In the genomic region with DNA sequence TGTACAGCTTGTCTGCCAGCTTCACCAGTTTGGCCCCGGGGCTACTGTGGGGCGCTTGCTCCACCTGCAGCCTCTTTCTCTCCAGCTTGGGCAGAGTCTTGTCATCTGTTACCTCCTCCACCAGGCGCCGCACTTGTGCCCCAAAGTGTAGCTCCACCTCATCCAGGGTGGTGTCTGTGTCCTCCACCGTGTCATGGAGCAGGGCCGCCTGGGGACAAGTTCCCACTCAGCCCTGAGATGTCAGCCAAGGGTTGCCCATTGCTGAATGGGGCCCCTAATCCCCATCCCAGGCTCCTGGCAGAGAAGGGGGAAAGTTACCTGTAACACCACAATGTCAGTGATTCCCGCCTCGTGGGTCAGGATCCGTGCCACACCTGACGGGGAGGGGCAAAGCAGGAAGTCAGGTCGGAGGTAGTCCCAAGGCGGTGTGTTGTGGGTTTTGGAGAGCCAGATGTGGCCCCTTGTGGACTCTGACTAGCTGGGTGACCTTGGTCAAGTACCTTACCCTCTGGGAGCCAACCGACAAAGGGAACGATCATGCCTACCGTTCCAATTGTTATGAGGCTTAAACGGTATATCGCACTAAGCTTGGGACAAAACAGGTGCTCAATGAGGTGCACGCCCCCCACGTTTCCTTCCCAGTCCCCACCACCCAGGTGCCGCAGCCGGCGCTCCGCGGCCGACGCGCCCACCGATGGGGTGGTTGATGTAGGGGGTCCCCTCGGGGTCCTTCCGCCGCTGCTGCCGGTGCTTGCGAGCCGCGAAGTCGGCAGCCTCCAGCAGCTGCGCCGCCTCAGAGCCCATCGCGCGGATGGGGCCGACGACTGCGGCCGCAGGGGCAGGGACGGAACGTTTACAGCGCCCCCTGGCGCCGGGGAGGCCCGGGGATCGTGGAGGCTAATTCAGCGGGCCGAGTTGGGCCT, we compare ENCODE assay signal across 1 cellular context.
TF ChIP-seq lines count a peak whose summit lies in the region.

TSS of gene HDDC3 (minus strand) at position 813 of the 923 bp plus-strand sequence. CDS start at position 804, 9 bp downstream.

TF ChIP-seq in HepG2, 621 proteins besides CTCF, POLR2A, EP300 and RAD21 (continued from another document and continues in another):
- TF ChIP-seq, protein P1, sequence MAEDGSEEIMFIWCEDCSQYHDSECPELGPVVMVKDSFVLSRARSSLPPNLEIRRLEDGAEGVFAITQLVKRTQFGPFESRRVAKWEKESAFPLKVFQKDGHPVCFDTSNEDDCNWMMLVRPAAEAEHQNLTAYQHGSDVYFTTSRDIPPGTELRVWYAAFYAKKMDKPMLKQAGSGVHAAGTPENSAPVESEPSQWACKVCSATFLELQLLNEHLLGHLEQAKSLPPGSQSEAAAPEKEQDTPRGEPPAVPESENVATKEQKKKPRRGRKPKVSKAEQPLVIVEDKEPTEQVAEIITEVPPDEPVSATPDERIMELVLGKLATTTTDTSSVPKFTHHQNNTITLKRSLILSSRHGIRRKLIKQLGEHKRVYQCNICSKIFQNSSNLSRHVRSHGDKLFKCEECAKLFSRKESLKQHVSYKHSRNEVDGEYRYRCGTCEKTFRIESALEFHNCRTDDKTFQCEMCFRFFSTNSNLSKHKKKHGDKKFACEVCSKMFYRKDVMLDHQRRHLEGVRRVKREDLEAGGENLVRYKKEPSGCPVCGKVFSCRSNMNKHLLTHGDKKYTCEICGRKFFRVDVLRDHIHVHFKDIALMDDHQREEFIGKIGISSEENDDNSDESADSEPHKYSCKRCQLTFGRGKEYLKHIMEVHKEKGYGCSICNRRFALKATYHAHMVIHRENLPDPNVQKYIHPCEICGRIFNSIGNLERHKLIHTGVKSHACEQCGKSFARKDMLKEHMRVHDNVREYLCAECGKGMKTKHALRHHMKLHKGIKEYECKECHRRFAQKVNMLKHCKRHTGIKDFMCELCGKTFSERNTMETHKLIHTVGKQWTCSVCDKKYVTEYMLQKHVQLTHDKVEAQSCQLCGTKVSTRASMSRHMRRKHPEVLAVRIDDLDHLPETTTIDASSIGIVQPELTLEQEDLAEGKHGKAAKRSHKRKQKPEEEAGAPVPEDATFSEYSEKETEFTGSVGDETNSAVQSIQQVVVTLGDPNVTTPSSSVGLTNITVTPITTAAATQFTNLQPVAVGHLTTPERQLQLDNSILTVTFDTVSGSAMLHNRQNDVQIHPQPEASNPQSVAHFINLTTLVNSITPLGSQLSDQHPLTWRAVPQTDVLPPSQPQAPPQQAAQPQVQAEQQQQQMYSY (CRISPR knock-in tag; IDR thresholded peaks at IDR 0.05) = no peak
- TF ChIP-seq TEAD2 (CRISPR knock-in tag; IDR thresholded peaks at IDR 0.05) = no peak
- TF ChIP-seq, protein P2, sequence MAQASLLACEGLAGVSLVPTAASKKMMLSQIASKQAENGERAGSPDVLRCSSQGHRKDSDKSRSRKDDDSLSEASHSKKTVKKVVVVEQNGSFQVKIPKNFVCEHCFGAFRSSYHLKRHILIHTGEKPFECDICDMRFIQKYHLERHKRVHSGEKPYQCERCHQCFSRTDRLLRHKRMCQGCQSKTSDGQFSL (CRISPR knock-in tag; IDR thresholded peaks at IDR 0.05) = 0 out of 2 replicates have a peak, but pooled peaks have one; percentile 10
- peak; percentile 84; the same call in 1 of the 2 replicates for TF ChIP-seq ZNF800 (CRISPR knock-in tag; IDR thresholded peaks at IDR 0.05)
- TF ChIP-seq, protein P3, sequence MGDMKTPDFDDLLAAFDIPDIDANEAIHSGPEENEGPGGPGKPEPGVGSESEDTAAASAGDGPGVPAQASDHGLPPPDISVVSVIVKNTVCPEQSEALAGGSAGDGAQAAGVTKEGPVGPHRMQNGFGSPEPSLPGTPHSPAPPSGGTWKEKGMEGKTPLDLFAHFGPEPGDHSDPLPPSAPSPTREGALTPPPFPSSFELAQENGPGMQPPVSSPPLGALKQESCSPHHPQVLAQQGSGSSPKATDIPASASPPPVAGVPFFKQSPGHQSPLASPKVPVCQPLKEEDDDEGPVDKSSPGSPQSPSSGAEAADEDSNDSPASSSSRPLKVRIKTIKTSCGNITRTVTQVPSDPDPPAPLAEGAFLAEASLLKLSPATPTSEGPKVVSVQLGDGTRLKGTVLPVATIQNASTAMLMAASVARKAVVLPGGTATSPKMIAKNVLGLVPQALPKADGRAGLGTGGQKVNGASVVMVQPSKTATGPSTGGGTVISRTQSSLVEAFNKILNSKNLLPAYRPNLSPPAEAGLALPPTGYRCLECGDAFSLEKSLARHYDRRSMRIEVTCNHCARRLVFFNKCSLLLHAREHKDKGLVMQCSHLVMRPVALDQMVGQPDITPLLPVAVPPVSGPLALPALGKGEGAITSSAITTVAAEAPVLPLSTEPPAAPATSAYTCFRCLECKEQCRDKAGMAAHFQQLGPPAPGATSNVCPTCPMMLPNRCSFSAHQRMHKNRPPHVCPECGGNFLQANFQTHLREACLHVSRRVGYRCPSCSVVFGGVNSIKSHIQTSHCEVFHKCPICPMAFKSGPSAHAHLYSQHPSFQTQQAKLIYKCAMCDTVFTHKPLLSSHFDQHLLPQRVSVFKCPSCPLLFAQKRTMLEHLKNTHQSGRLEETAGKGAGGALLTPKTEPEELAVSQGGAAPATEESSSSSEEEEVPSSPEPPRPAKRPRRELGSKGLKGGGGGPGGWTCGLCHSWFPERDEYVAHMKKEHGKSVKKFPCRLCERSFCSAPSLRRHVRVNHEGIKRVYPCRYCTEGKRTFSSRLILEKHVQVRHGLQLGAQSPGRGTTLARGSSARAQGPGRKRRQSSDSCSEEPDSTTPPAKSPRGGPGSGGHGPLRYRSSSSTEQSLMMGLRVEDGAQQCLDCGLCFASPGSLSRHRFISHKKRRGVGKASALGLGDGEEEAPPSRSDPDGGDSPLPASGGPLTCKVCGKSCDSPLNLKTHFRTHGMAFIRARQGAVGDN (CRISPR knock-in tag; IDR thresholded peaks at IDR 0.05) = peak; percentile 92
- TF ChIP-seq CBX1 (IDR thresholded peaks at IDR 0.05; ENCODE audit: low read depth) = no peak
- peak; percentile 46; the same call in 1 of the 2 replicates for TF ChIP-seq CREB1 (IDR thresholded peaks at IDR 0.05)
- no peak for TF ChIP-seq CREB1 (CRISPR knock-in tag; IDR thresholded peaks at IDR 0.05)
- no peak for TF ChIP-seq SCMH1 (CRISPR knock-in tag; IDR thresholded peaks at IDR 0.05; ENCODE audit: borderline replicate concordance)
- TF ChIP-seq YY1 (IDR thresholded peaks at IDR 0.05; ENCODE audit: insufficient read depth, insufficient replicate concordance, low read depth, low read length) = peak; percentile 77
- TF ChIP-seq, protein P4, sequence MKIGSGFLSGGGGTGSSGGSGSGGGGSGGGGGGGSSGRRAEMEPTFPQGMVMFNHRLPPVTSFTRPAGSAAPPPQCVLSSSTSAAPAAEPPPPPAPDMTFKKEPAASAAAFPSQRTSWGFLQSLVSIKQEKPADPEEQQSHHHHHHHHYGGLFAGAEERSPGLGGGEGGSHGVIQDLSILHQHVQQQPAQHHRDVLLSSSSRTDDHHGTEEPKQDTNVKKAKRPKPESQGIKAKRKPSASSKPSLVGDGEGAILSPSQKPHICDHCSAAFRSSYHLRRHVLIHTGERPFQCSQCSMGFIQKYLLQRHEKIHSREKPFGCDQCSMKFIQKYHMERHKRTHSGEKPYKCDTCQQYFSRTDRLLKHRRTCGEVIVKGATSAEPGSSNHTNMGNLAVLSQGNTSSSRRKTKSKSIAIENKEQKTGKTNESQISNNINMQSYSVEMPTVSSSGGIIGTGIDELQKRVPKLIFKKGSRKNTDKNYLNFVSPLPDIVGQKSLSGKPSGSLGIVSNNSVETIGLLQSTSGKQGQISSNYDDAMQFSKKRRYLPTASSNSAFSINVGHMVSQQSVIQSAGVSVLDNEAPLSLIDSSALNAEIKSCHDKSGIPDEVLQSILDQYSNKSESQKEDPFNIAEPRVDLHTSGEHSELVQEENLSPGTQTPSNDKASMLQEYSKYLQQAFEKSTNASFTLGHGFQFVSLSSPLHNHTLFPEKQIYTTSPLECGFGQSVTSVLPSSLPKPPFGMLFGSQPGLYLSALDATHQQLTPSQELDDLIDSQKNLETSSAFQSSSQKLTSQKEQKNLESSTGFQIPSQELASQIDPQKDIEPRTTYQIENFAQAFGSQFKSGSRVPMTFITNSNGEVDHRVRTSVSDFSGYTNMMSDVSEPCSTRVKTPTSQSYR (CRISPR knock-in tag; IDR thresholded peaks at IDR 0.05; ENCODE audit: borderline replicate concordance) = no peak
- peak; percentile 93 for TF ChIP-seq POGZ (CRISPR knock-in tag; IDR thresholded peaks at IDR 0.05)
- no peak for TF ChIP-seq FOXJ3 (CRISPR knock-in tag; IDR thresholded peaks at IDR 0.05; ENCODE audit: borderline replicate concordance)
- TF ChIP-seq MYNN (CRISPR knock-in tag; IDR thresholded peaks at IDR 0.05; ENCODE audit: low read depth) = no peak
- TF ChIP-seq NFE2 (CRISPR knock-in tag; IDR thresholded peaks at IDR 0.05) = no peak
- TF ChIP-seq HCFC1 (IDR thresholded peaks at IDR 0.05; ENCODE audit: low read depth, low read length) = 0 out of 2 replicates have a peak, but pooled peaks have one; percentile 8
- TF ChIP-seq ZBTB38 (CRISPR knock-in tag; IDR thresholded peaks at IDR 0.05) = peak; percentile 85
- no peak for TF ChIP-seq SNAPC5 (CRISPR knock-in tag; IDR thresholded peaks at IDR 0.05; ENCODE audit: borderline replicate concordance)
- TF ChIP-seq ZSCAN21 (CRISPR knock-in tag; IDR thresholded peaks at IDR 0.05; ENCODE audit: borderline replicate concordance) = peak; percentile 67; the same call in 1 of the 2 replicates
- no peak; the same call in 1 of the 2 replicates for TF ChIP-seq ZNF546 (CRISPR knock-in tag; conservative IDR thresholded peaks at IDR 0.05)
- TF ChIP-seq ZFP82 (CRISPR knock-in tag; IDR thresholded peaks at IDR 0.05; ENCODE audit: borderline replicate concordance) = no peak
- TF ChIP-seq DNMT1 (CRISPR knock-in tag; IDR thresholded peaks at IDR 0.05) = 0 out of 2 replicates have a peak, but pooled peaks have one; percentile 43
- no peak for TF ChIP-seq ZNF75D (CRISPR knock-in tag; IDR thresholded peaks at IDR 0.05; ENCODE audit: borderline replicate concordance)
- TF ChIP-seq KLF12 (CRISPR knock-in tag; IDR thresholded peaks at IDR 0.05; ENCODE audit: borderline replicate concordance) = 0 out of 2 replicates have a peak, but pooled peaks have one; percentile 29
- no peak for TF ChIP-seq ZNF431 (CRISPR knock-in tag; IDR thresholded peaks at IDR 0.05; ENCODE audit: borderline replicate concordance, low read depth)
- TF ChIP-seq KLF15 (CRISPR knock-in tag; IDR thresholded peaks at IDR 0.05; ENCODE audit: borderline replicate concordance) = peak; percentile 63; the same call in 1 of the 2 replicates
- peak; percentile 84 for TF ChIP-seq XRCC5 (optimal IDR thresholded peaks at IDR 0.05; ENCODE audit: low read length)
- TF ChIP-seq SOX13 (IDR thresholded peaks at IDR 0.05) = no peak
- TF ChIP-seq SOX13 (CRISPR knock-in tag; conservative IDR thresholded peaks at IDR 0.05 in 1 of 2, IDR thresholded peaks at IDR 0.05 in 1 of 2) = peak in 1 of 2 experiments; percentile 48; a peak in 2 of 4 replicates
- TF ChIP-seq FOXP4 (CRISPR knock-in tag; IDR thresholded peaks at IDR 0.05) = peak; percentile 29
- TF ChIP-seq ZNF567 (CRISPR knock-in tag; IDR thresholded peaks at IDR 0.05; ENCODE audit: borderline replicate concordance) = no peak
- peak; percentile 92 for TF ChIP-seq GATAD1 (CRISPR knock-in tag; IDR thresholded peaks at IDR 0.05)
- TF ChIP-seq, protein P5, sequence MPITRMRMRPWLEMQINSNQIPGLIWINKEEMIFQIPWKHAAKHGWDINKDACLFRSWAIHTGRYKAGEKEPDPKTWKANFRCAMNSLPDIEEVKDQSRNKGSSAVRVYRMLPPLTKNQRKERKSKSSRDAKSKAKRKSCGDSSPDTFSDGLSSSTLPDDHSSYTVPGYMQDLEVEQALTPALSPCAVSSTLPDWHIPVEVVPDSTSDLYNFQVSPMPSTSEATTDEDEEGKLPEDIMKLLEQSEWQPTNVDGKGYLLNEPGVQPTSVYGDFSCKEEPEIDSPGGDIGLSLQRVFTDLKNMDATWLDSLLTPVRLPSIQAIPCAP (CRISPR knock-in tag; IDR thresholded peaks at IDR 0.05; ENCODE audit: low read depth) = no peak
- no peak; the same call in 1 of the 2 replicates for TF ChIP-seq ZNF530 (CRISPR knock-in tag; IDR thresholded peaks at IDR 0.05; ENCODE audit: low read depth)
